ENCODE assay signal across 1 cellular context in the genomic region with DNA sequence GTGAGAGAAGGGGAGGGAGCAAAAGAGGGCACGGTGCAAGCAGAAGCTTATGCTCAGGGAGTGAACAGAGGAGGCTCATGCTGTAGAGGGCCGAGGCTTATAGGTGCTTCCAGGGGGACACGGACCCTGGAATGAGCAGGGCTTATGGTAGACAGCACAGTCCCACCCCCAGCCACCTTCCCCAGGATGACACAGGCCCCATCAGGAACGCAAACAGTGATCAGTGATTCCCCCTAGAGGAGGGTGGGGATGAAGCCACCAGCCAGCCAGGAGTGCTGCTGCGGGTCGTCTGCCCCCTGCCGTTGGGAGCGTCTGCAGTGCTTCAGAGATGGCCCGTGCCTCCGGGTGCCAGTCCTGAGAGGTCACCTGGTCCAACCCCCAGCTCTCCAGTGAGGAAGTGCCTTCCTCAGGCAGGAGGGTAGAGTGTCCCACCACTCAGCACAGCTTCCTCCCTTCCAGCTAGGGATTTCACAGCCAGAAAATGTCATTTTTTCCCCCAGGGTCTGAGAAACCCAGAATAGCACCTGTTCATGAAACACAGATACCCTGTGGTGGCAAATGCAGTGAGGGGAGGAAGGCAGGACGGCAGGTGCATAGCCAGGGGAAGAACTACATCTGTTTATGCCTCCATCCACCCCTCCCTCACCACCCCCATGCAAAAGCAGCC.
A peak's percentile ranks its signal among the peaks of the same experiment; 100 is the strongest.
TF ChIP-seq lines count a peak whose summit lies in the region.

No MANE protein-coding gene starts in this region.

TF ChIP-seq in HepG2, 621 proteins besides CTCF, POLR2A, EP300 and RAD21 (continued from another document and continues in another):
- TF ChIP-seq, protein P1, sequence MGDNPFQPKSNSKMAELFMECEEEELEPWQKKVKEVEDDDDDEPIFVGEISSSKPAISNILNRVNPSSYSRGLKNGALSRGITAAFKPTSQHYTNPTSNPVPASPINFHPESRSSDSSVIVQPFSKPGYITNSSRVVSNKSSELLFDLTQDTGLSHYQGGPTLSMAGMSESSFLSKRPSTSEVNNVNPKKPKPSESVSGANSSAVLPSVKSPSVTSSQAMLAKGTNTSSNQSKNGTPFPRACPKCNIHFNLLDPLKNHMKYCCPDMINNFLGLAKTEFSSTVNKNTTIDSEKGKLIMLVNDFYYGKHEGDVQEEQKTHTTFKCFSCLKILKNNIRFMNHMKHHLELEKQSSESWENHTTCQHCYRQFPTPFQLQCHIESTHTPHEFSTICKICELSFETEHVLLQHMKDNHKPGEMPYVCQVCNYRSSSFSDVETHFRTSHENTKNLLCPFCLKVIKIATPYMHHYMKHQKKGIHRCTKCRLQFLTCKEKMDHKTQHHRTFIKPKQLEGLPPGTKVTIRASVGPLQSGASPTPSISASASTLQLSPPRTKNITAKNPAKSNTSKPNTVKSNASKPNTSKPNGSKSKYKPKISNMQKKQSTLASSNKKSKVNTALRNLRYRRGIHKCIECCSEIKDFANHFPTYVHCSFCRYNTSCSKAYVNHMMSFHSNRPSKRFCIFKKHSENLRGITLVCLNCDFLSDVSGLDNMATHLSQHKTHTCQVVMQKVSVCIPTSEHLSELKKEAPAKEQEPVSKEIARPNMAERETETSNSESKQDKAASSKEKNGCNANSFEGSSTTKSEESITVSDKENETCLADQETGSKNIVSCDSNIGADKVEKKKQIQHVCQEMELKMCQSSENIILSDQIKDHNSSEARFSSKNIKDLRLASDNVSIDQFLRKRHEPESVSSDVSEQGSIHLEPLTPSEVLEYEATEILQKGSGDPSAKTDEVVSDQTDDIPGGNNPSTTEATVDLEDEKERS (CRISPR knock-in tag; IDR thresholded peaks at IDR 0.05): no peak
- TF ChIP-seq PHF8 (CRISPR knock-in tag; IDR thresholded peaks at IDR 0.05) (no peak), CREM (IDR thresholded peaks at IDR 0.05) (no peak), CREM (CRISPR knock-in tag; IDR thresholded peaks at IDR 0.05) (no peak), FLYWCH1 (CRISPR knock-in tag; IDR thresholded peaks at IDR 0.05) (no peak), ZFP36 (IDR thresholded peaks at IDR 0.05; ENCODE audit: borderline replicate concordance, low read depth, low read length, partially characterized antibody) (no peak), ZNF816 (CRISPR knock-in tag; IDR thresholded peaks at IDR 0.05; ENCODE audit: borderline replicate concordance) (no peak), ARNT (IDR thresholded peaks at IDR 0.05) (no peak), PTBP1 (IDR thresholded peaks at IDR 0.05; ENCODE audit: low read depth, low read length, poor library complexity, severe bottlenecking) (no peak), HNRNPK (IDR thresholded peaks at IDR 0.05; ENCODE audit: low read depth, low read length, poor library complexity, severe bottlenecking) (no peak), TCF12 (IDR thresholded peaks at IDR 0.05) (no peak), TCF12 (CRISPR knock-in tag; IDR thresholded peaks at IDR 0.05) (no peak), ELF1 (CRISPR knock-in tag; IDR thresholded peaks at IDR 0.05) (peak; percentile 14; the same call in 1 of the 2 replicates), CEBPG (CRISPR knock-in tag; IDR thresholded peaks at IDR 0.05) (no peak), SMC3 (IDR thresholded peaks at IDR 0.05; ENCODE audit: low read length) (peak; percentile 68), ZNF709 (CRISPR knock-in tag; IDR thresholded peaks at IDR 0.05) (no peak), MIER3 (CRISPR knock-in tag; IDR thresholded peaks at IDR 0.05; ENCODE audit: borderline replicate concordance) (no peak; the same call in 1 of the 2 replicates), YEATS4 (CRISPR knock-in tag; IDR thresholded peaks at IDR 0.05; ENCODE audit: borderline replicate concordance) (no peak), SRSF1 (optimal IDR thresholded peaks at IDR 0.05; ENCODE audit: low read depth, low read length) (no peak), SUZ12 (IDR thresholded peaks at IDR 0.05; ENCODE audit: low read depth, low read length) (no peak), YY1 (IDR thresholded peaks at IDR 0.05; ENCODE audit: insufficient read depth, insufficient replicate concordance, low read depth, low read length) (peak; percentile 25), NCOA5 (CRISPR knock-in tag; IDR thresholded peaks at IDR 0.05) (no peak), PAF1 (CRISPR knock-in tag; IDR thresholded peaks at IDR 0.05) (no peak), ZNF777 (CRISPR knock-in tag; IDR thresholded peaks at IDR 0.05) (no peak), ZNF101 (CRISPR knock-in tag; IDR thresholded peaks at IDR 0.05; ENCODE audit: borderline replicate concordance, low read depth) (no peak), MAFG (CRISPR knock-in tag; IDR thresholded peaks at IDR 0.05) (no peak), RNF2 (conservative IDR thresholded peaks at IDR 0.05; ENCODE audit: low read depth) (no peak), ZNF547 (CRISPR knock-in tag; IDR thresholded peaks at IDR 0.05) (no peak), CEBPB (IDR thresholded peaks at IDR 0.05; ENCODE audit: borderline replicate concordance, low read depth, low read length) (no peak), ZNF879 (CRISPR knock-in tag; IDR thresholded peaks at IDR 0.05) (no peak)
- TF ChIP-seq, protein P2, sequence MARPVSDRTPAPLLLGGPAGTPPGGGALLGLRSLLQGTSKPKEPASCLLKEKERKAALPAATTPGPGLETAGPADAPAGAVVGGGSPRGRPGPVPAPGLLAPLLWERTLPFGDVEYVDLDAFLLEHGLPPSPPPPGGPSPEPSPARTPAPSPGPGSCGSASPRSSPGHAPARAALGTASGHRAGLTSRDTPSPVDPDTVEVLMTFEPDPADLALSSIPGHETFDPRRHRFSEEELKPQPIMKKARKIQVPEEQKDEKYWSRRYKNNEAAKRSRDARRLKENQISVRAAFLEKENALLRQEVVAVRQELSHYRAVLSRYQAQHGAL (CRISPR knock-in tag; IDR thresholded peaks at IDR 0.05; ENCODE audit: not compliant biosample characterization): no peak
- TF ChIP-seq, protein P3, sequence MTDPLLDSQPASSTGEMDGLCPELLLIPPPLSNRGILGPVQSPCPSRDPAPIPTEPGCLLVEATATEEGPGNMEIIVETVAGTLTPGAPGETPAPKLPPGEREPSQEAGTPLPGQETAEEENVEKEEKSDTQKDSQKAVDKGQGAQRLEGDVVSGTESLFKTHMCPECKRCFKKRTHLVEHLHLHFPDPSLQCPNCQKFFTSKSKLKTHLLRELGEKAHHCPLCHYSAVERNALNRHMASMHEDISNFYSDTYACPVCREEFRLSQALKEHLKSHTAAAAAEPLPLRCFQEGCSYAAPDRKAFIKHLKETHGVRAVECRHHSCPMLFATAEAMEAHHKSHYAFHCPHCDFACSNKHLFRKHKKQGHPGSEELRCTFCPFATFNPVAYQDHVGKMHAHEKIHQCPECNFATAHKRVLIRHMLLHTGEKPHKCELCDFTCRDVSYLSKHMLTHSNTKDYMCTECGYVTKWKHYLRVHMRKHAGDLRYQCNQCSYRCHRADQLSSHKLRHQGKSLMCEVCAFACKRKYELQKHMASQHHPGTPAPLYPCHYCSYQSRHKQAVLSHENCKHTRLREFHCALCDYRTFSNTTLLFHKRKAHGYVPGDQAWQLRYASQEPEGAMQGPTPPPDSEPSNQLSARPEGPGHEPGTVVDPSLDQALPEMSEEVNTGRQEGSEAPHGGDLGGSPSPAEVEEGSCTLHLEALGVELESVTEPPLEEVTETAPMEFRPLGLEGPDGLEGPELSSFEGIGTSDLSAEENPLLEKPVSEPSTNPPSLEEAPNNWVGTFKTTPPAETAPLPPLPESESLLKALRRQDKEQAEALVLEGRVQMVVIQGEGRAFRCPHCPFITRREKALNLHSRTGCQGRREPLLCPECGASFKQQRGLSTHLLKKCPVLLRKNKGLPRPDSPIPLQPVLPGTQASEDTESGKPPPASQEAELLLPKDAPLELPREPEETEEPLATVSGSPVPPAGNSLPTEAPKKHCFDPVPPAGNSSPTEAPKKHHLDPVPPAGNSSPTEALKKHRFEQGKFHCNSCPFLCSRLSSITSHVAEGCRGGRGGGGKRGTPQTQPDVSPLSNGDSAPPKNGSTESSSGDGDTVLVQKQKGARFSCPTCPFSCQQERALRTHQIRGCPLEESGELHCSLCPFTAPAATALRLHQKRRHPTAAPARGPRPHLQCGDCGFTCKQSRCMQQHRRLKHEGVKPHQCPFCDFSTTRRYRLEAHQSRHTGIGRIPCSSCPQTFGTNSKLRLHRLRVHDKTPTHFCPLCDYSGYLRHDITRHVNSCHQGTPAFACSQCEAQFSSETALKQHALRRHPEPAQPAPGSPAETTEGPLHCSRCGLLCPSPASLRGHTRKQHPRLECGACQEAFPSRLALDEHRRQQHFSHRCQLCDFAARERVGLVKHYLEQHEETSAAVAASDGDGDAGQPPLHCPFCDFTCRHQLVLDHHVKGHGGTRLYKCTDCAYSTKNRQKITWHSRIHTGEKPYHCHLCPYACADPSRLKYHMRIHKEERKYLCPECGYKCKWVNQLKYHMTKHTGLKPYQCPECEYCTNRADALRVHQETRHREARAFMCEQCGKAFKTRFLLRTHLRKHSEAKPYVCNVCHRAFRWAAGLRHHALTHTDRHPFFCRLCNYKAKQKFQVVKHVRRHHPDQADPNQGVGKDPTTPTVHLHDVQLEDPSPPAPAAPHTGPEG (CRISPR knock-in tag; IDR thresholded peaks at IDR 0.05): no peak
- TF ChIP-seq, protein P4, sequence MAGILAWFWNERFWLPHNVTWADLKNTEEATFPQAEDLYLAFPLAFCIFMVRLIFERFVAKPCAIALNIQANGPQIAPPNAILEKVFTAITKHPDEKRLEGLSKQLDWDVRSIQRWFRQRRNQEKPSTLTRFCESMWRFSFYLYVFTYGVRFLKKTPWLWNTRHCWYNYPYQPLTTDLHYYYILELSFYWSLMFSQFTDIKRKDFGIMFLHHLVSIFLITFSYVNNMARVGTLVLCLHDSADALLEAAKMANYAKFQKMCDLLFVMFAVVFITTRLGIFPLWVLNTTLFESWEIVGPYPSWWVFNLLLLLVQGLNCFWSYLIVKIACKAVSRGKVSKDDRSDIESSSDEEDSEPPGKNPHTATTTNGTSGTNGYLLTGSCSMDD (CRISPR knock-in tag; IDR thresholded peaks at IDR 0.05): no peak
- TF ChIP-seq, protein P5, sequence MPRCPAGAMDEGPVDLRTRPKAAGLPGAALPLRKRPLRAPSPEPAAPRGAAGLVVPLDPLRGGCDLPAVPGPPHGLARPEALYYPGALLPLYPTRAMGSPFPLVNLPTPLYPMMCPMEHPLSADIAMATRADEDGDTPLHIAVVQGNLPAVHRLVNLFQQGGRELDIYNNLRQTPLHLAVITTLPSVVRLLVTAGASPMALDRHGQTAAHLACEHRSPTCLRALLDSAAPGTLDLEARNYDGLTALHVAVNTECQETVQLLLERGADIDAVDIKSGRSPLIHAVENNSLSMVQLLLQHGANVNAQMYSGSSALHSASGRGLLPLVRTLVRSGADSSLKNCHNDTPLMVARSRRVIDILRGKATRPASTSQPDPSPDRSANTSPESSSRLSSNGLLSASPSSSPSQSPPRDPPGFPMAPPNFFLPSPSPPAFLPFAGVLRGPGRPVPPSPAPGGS (CRISPR knock-in tag; IDR thresholded peaks at IDR 0.05): 0 out of 2 replicates have a peak, but pooled peaks have one; percentile 65
- TF ChIP-seq, protein P6, sequence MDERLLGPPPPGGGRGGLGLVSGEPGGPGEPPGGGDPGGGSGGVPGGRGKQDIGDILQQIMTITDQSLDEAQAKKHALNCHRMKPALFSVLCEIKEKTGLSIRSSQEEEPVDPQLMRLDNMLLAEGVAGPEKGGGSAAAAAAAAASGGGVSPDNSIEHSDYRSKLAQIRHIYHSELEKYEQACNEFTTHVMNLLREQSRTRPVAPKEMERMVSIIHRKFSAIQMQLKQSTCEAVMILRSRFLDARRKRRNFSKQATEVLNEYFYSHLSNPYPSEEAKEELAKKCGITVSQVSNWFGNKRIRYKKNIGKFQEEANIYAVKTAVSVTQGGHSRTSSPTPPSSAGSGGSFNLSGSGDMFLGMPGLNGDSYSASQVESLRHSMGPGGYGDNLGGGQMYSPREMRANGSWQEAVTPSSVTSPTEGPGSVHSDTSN (CRISPR knock-in tag; IDR thresholded peaks at IDR 0.05): no peak
- TF ChIP-seq, protein P7, sequence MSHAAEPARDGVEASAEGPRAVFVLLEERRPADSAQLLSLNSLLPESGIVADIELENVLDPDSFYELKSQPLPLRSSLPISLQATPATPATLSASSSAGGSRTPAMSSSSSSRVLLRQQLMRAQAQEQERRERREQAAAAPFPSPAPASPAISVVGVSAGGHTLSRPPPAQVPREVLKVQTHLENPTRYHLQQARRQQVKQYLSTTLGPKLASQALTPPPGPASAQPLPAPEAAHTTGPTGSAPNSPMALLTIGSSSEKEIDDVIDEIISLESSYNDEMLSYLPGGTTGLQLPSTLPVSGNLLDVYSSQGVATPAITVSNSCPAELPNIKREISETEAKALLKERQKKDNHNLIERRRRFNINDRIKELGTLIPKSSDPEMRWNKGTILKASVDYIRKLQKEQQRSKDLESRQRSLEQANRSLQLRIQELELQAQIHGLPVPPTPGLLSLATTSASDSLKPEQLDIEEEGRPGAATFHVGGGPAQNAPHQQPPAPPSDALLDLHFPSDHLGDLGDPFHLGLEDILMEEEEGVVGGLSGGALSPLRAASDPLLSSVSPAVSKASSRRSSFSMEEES (CRISPR knock-in tag; IDR thresholded peaks at IDR 0.05): no peak
- TF ChIP-seq, protein P8, sequence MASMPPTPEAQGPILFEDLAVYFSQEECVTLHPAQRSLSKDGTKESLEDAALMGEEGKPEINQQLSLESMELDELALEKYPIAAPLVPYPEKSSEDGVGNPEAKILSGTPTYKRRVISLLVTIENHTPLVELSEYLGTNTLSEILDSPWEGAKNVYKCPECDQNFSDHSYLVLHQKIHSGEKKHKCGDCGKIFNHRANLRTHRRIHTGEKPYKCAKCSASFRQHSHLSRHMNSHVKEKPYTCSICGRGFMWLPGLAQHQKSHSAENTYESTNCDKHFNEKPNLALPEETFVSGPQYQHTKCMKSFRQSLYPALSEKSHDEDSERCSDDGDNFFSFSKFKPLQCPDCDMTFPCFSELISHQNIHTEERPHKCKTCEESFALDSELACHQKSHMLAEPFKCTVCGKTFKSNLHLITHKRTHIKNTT (CRISPR knock-in tag; IDR thresholded peaks at IDR 0.05): no peak
